Comparison of ENCODE assay signal across 17 cellular contexts in genomic region chr3:141427764-141428163, GRCh38. TPM values are rescaled to one million over a fixed set of nuclear protein-coding genes. Genes with fewer than 3 reads are reported as not detected.
DNase-seq lines count a peak whose midpoint lies in the region; ATAC-seq and TF ChIP-seq lines count a peak whose summit lies in the region.
"Had no signal": no experiment of that assay in that cellular context is flagged by ENCODE, and none has a peak within 500 bp of the region (broad histone marks: within the 10 kb centered on the region; RNA-seq: fewer than 3 reads in every experiment).

No MANE protein-coding gene starts in this region.

- H3K27ac ChIP-seq in GM23248, result 0 out of 2 replicates have a peak overlapping the region, but pooled peaks have one; percentile 60
- H3K27ac ChIP-seq in WERI-Rb-1, result peak overlapping the region; percentile 86
- H3K27ac ChIP-seq in left lung, result peak overlapping the region; percentile 74 to 85
- peak overlapping the region; percentile 92 for H3K27ac ChIP-seq in smooth muscle cell (ENCODE audit: low read depth)
- H3K27ac ChIP-seq in GM23338 (ENCODE audit: low read depth), result no peak overlapping the region

- H3K27me3 Mint-ChIP-seq in GM23338 (ENCODE audit: insufficient read depth, low read depth, poor library complexity), result peaks cover 13% of the 10 kb centered on the region
- H3K27me3 Mint-ChIP-seq: activated naive CD4-positive, alpha-beta T cell treated with anti-CD3 and anti-CD28 coated beads, Interleukin-2, amount 10 ng/mL, durations not matched to agents 7 days and 5 days; B cell; stimulated activated naive B cell treated with anti-CD40 and anti-IgM and Interleukin-4, amounts not matched to agents 10 μg/mL and 1 μg/mL and 100 μg/mL, for 72 hours; T-helper 17 cell had no signal

- DNase-seq in GM23248, result no peak
- peak; percentile 65 for DNase-seq in WERI-Rb-1
- no peak for DNase-seq in left lung
- no peak for DNase-seq in smooth muscle cell (lab: John Stamatoyannopoulos, UW; ENCODE audit: unreplicated experiment)
- no peak for DNase-seq in GM23338 (ENCODE audit: low spot score)
- DNase-seq in NCI-H748 (lab: John Stamatoyannopoulos, UW; ENCODE audit: unreplicated experiment), result no peak
- DNase-seq in OCI-M1 (lab: John Stamatoyannopoulos, UW), result no peak
- DNase-seq: activated naive CD4-positive, alpha-beta T cell treated with anti-CD3 and anti-CD28 coated beads, Interleukin-2, amount 10 ng/mL, durations not matched to agents 7 days and 5 days; NCI-H1048; NCI-H2171 treated with DMSO at 0.1 percent for 48 hours; SHP77 treated with DMSO at 0.1 percent for 48 hours; stimulated activated naive B cell treated with anti-CD40 and anti-IgM and Interleukin-4, amounts not matched to agents 10 μg/mL and 1 μg/mL and 100 μg/mL, for 72 hours; T-helper 17 cell had no signal

- H3K4me3 ChIP-seq in GM23248 (no peak overlapping the region), WERI-Rb-1 (ENCODE audit: low read depth, low read length) (no peak overlapping the region), left lung (no peak overlapping the region), smooth muscle cell (no peak overlapping the region), GM23338 (no peak overlapping the region)
- H3K4me3 ChIP-seq: skin epidermis had no signal

- peaks cover 20% of the 10 kb centered on the region for H3K4me1 ChIP-seq in GM23248 (ENCODE audit: insufficient read depth)
- peaks cover 24 to 50% of the 10 kb centered on the region in 2 donors for H3K4me1 ChIP-seq in left lung
- H3K4me1 ChIP-seq in smooth muscle cell (ENCODE audit: low read depth), result peaks cover 20% of the 10 kb centered on the region
- H3K4me1 ChIP-seq in GM23338 (ENCODE audit: insufficient read depth), result peaks cover 13% of the 10 kb centered on the region

- no peak overlapping the region for H3K4me3 Mint-ChIP-seq in GM23338
- H3K4me3 Mint-ChIP-seq: activated naive CD4-positive, alpha-beta T cell treated with anti-CD3 and anti-CD28 coated beads, Interleukin-2, amount 10 ng/mL, durations not matched to agents 7 days and 5 days; B cell; stimulated activated naive B cell treated with anti-CD40 and anti-IgM and Interleukin-4, amounts not matched to agents 10 μg/mL and 1 μg/mL and 100 μg/mL, for 72 hours; T-helper 17 cell had no signal

- no peaks in the 10 kb centered on the region for H3K9me3 Mint-ChIP-seq in GM23338
- H3K9me3 Mint-ChIP-seq: activated naive CD4-positive, alpha-beta T cell treated with anti-CD3 and anti-CD28 coated beads, Interleukin-2, amount 10 ng/mL, durations not matched to agents 7 days and 5 days; stimulated activated naive B cell treated with anti-CD40 and anti-IgM and Interleukin-4, amounts not matched to agents 10 μg/mL and 1 μg/mL and 100 μg/mL, for 72 hours had no signal

- no peaks in the 10 kb centered on the region for H3K27me3 ChIP-seq in GM23248 (replicated peaks; ENCODE audit: insufficient read depth)
- no peaks in the 10 kb centered on the region for H3K27me3 ChIP-seq in WERI-Rb-1 (ENCODE audit: insufficient read depth, low read depth, severe bottlenecking)
- H3K27me3 ChIP-seq in left lung, result no peaks in the 10 kb centered on the region
- H3K27me3 ChIP-seq in smooth muscle cell (ENCODE audit: low read depth), result no peaks in the 10 kb centered on the region
- H3K27me3 ChIP-seq in GM23338 (ENCODE audit: insufficient read depth), result no peaks in the 10 kb centered on the region

- H3K9ac ChIP-seq in GM23248, result no peak overlapping the region
- H3K9ac ChIP-seq in smooth muscle cell (ENCODE audit: low read depth), result no peak overlapping the region

- H3K9me2 ChIP-seq in GM23248 (ENCODE audit: insufficient read depth) (no peaks in the 10 kb centered on the region), GM23338 (ENCODE audit: insufficient read depth) (no peaks in the 10 kb centered on the region)

- H3K79me2 ChIP-seq in GM23248 (ENCODE audit: insufficient read depth), result peaks cover 99% of the 10 kb centered on the region
- H3K79me2 ChIP-seq in smooth muscle cell (ENCODE audit: low read depth), result peaks cover 28% of the 10 kb centered on the region
- H3K79me2 ChIP-seq in GM23338 (replicated peaks; ENCODE audit: insufficient read depth), result no peaks in the 10 kb centered on the region

- in situ Hi-C loops in GM23248 (cut with MboI), result no loop called here

- H4K20me1 ChIP-seq in GM23248 (ENCODE audit: insufficient read depth), result no peaks in the 10 kb centered on the region
- no peaks in the 10 kb centered on the region for H4K20me1 ChIP-seq in smooth muscle cell (ENCODE audit: low read depth)
- H4K20me1 ChIP-seq in GM23338 (replicated peaks; ENCODE audit: insufficient read depth), result no peaks in the 10 kb centered on the region

- no peak overlapping the region for H3K4me2 ChIP-seq in GM23248 (ENCODE audit: unreplicated experiment)
- no peak overlapping the region for H3K4me2 ChIP-seq in smooth muscle cell
- H3K4me2 ChIP-seq in GM23338, result no peak overlapping the region

- WGBS in GM23248 (ENCODE audit: low coverage in 1 of 2, low lambda C conversion rate in 2 of 2, missing lambda C conversion rate in 2 of 2), 2 experiments, result 73 to 76% methylated on average over 4 of the region's 4 CpGs
- WGBS in smooth muscle cell (ENCODE audit: low lambda C conversion rate), result 97% methylated on average over 4 of the region's 4 CpGs

- no peak for TF ChIP-seq CTCF in WERI-Rb-1 (IDR thresholded peaks at IDR 0.05; ENCODE audit: low read depth, low read length)
- TF ChIP-seq CTCF in left lung (IDR thresholded peaks at IDR 0.05), result no peak
- TF ChIP-seq CTCF in smooth muscle cell (IDR thresholded peaks at IDR 0.05; ENCODE audit: borderline replicate concordance, insufficient read depth, poor library complexity, severe bottlenecking), result no peak
- no peak for TF ChIP-seq CTCF in GM23338 (conservative IDR thresholded peaks at IDR 0.05; ENCODE audit: low read depth in 2 of 2)

- H3K36me3 ChIP-seq in GM23248 (ENCODE audit: low read depth) (peaks cover 29% of the 10 kb centered on the region; the same call in 1 of the 2 replicates), WERI-Rb-1 (peaks cover 4% of the 10 kb centered on the region), left lung (peaks cover 0 to 33% of the 10 kb centered on the region in 2 donors), smooth muscle cell (ENCODE audit: low read depth) (no peaks in the 10 kb centered on the region), GM23338 (ENCODE audit: insufficient read depth) (no peaks in the 10 kb centered on the region)

- intact Hi-C loops in left lung (cut with DNase I), result no loop called here

- H3K36me3 Mint-ChIP-seq in GM23338 (ENCODE audit: low read depth), result no peaks in the 10 kb centered on the region; the same call in 2 of the 3 replicates

- H3K9me3 ChIP-seq in GM23248 (ENCODE audit: low read depth), result no peaks in the 10 kb centered on the region
- no peaks in the 10 kb centered on the region for H3K9me3 ChIP-seq in WERI-Rb-1 (ENCODE audit: severe bottlenecking)
- H3K9me3 ChIP-seq in left lung, result no peaks in the 10 kb centered on the region
- no peaks in the 10 kb centered on the region for H3K9me3 ChIP-seq in smooth muscle cell (replicated peaks; ENCODE audit: low read depth)

- ATAC-seq in left lung, result no peak
- no peak for ATAC-seq in GM23338
- no peak for ATAC-seq in HG02884 (IDR thresholded peaks at IDR 0.05; ENCODE audit: unreplicated experiment)
- ATAC-seq: activated CD4-positive, CD25-positive, alpha-beta regulatory T cell treated with anti-CD3 and anti-CD28 coated beads, Interleukin-2, amount 50 U/mL, for 24 hours; stimulated activated naive B cell treated with anti-CD40 and anti-IgM and Interleukin-4, amounts not matched to agents 10 μg/mL and 1 μg/mL and 100 μg/mL, for 72 hours; T-helper 17 cell had no signal

- peaks cover 29% of the 10 kb centered on the region for H3K4me1 Mint-ChIP-seq in GM23338
- H3K4me1 Mint-ChIP-seq: activated naive CD4-positive, alpha-beta T cell treated with anti-CD3 and anti-CD28 coated beads, Interleukin-2, amount 10 ng/mL, durations not matched to agents 7 days and 5 days had no signal

- H3K27ac Mint-ChIP-seq in GM23338, result no peak overlapping the region
- H3K27ac Mint-ChIP-seq: activated naive CD4-positive, alpha-beta T cell treated with anti-CD3 and anti-CD28 coated beads, Interleukin-2, amount 10 ng/mL, durations not matched to agents 7 days and 5 days; stimulated activated naive B cell treated with anti-CD40 and anti-IgM and Interleukin-4, amounts not matched to agents 10 μg/mL and 1 μg/mL and 100 μg/mL, for 72 hours; T-helper 17 cell had no signal

- H2AFZ ChIP-seq in GM23248 (no peak overlapping the region), smooth muscle cell (ENCODE audit: low read depth) (no peak overlapping the region), GM23338 (no peak overlapping the region)

- peaks cover 40% of the 10 kb centered on the region for H3F3A ChIP-seq in GM23248 (ENCODE audit: insufficient read depth)
- peaks cover 16% of the 10 kb centered on the region for H3F3A ChIP-seq in smooth muscle cell (ENCODE audit: low read depth)
- H3F3A ChIP-seq in GM23338 (replicated peaks; ENCODE audit: low read depth), result no peaks in the 10 kb centered on the region

TF ChIP-seq in GM23338, 12 proteins besides CTCF, POLR2A, EP300 and RAD21 (continues in another document):
- TF ChIP-seq NANOG (IDR thresholded peaks at IDR 0.05; ENCODE audit: borderline replicate concordance) (no peak), CREB1 (CRISPR knock-in tag; IDR thresholded peaks at IDR 0.05; ENCODE audit: low read depth) (no peak), EZH2 (IDR thresholded peaks at IDR 0.05; ENCODE audit: low read depth, unreplicated experiment) (no peak), ZNF114 (CRISPR knock-in tag; IDR thresholded peaks at IDR 0.05) (no peak), EZH2phosphoT487 (IDR thresholded peaks at IDR 0.05; ENCODE audit: unreplicated experiment) (no peak), POLR2AphosphoS5 (IDR thresholded peaks at IDR 0.05; ENCODE audit: low read depth) (no peak), STAT1 (IDR thresholded peaks at IDR 0.05; ENCODE audit: unreplicated experiment) (no peak)

RNA-seq across cellular contexts. Expression of gene RASA2, which starts 59.1 kb away (rescaled TPM):
- 18.8 and 21.0 TPM in 2 replicates for total RNA-seq in GM23248 (2014; rRNA removed; shearing (Covaris generic))
- polyA plus RNA-seq in GM23248 (2016; fragmentation: Nextera tagmentation; extraction: Ambion mirVana), result 12.4 and 16.9 TPM in 2 replicates
- 10 to 100 TPM; 17.2 to 23.3 TPM for total RNA-seq in left lung
- 19.9 and 20.0 TPM in 2 replicates for total RNA-seq in smooth muscle cell
- polyA plus RNA-seq in smooth muscle cell, result 4.9 and 5.5 TPM in 2 replicates
- total RNA-seq in GM23338 (2014; rRNA removed; shearing (Covaris generic)), result 15.9 and 28.6 TPM in 2 replicates
- 14.3 and 16.6 TPM in 2 replicates for polyA plus RNA-seq in GM23338 (2016; fragmentation: Nextera tagmentation; extraction: Ambion mirVana)

RNA-seq across cellular contexts. Expression of gene ZBTB38, which starts 59.5 kb away (rescaled TPM):
- total RNA-seq in GM23248 (2014; rRNA removed; shearing (Covaris generic)), result 159 and 175 TPM in 2 replicates
- polyA plus RNA-seq in GM23248 (2016; fragmentation: Nextera tagmentation; extraction: Ambion mirVana) (107 and 112 TPM in 2 replicates), smooth muscle cell (21.7 and 22.2 TPM in 2 replicates), GM23338 (2016; fragmentation: Nextera tagmentation; extraction: Ambion mirVana) (5.9 and 8.7 TPM in 2 replicates)
- total RNA-seq in left lung (10 to 100 TPM; 84.0 to 91.4 TPM), smooth muscle cell (68.0 and 108 TPM in 2 replicates)
- total RNA-seq in GM23338 (2014; rRNA removed; shearing (Covaris generic)), result 11.5 and 12.4 TPM in 2 replicates
